33 cellular contexts compared by ENCODE assay signal in the genomic region with DNA sequence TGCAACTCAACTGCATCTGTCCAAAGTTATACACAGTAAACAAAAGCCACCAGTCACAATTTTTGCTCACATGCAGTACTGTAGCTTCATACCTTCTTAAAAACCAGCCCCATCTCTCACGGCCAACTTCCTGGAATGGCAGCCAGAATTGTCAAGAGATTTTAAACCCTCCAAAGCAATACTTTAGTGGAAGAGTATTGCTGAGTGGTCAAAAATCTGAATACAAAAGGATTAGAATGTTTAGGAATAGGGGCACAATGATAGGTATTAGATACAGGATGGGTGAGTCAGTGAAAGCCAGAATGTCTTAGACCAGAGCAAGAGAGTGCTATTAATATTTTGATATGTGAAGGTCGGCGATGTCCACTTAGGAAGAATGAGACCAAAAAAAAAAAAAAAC.
"Had no signal": no experiment of that assay in that cellular context is flagged by ENCODE, and none has a peak within 500 bp of the region (broad histone marks: within the 10 kb centered on the region; RNA-seq: fewer than 3 reads in every experiment).

No MANE protein-coding gene starts in this region.

- ATAC-seq: activated naive CD4-positive, alpha-beta T cell treated with anti-CD3 and anti-CD28 coated beads, Interleukin-2, amount 50 U/mL, for 72 hours; activated naive CD8-positive, alpha-beta T cell treated with anti-CD3 and anti-CD28 coated beads, Interleukin-2, amount 50 U/mL, for 24 hours; activated T-cell treated with anti-CD3 and anti-CD28 coated beads, Interleukin-2, amount 50 U/mL, for 4 hours; activated T-cell treated with anti-CD3 and anti-CD28 coated beads, Interleukin-2, amount 50 U/mL, for 72 hours; activated T-helper 17 cell treated with anti-CD3 and anti-CD28 coated beads, Interleukin-2, amount 50 U/mL, for 72 hours; body of pancreas had no signal

- H3K9me3 ChIP-seq: adrenal gland, ascending aorta, body of pancreas, breast epithelium had no signal

- H3K27ac ChIP-seq: adrenal gland, ascending aorta, body of pancreas, brain microvascular endothelial cell, breast epithelium, cardiac muscle cell had no signal

- H3K36me3 ChIP-seq: adrenal gland, ascending aorta, brain microvascular endothelial cell, breast epithelium, cardiac muscle cell had no signal

- H3K4me1 ChIP-seq: adrenal gland, ascending aorta, body of pancreas, breast epithelium had no signal

- DNase-seq: activated effector memory CD4-positive, alpha-beta T cell treated with anti-CD3 and anti-CD28 coated beads, Interleukin-2, amount 50 U/mL, for 16 hours; activated effector memory CD4-positive, alpha-beta T cell treated with Interleukin-2 at 50 U/mL for 16 hours; activated gamma-delta T cell; activated gamma-delta T cell treated with Interleukin-2 at 50 U/mL for 16 hours; activated naive CD4-positive, alpha-beta T cell; activated naive CD4-positive, alpha-beta T cell treated with anti-CD3 and anti-CD28 coated beads for 36 hours; activated naive CD4-positive, alpha-beta T cell treated with anti-CD3 and anti-CD28 coated beads, Interleukin-2, amount 10 ng/mL, durations not matched to agents 7 days and 5 days; activated naive CD4-positive, alpha-beta T cell treated with anti-CD3 and anti-CD28 coated beads, Interleukin-2, amount 50 U/mL, for 16 hours; activated naive CD4-positive, alpha-beta T cell treated with Interleukin-2 at 50 U/mL for 16 hours; activated naive CD8-positive, alpha-beta T cell treated with anti-CD3 and anti-CD28 coated beads for 36 hours; activated naive CD8-positive, alpha-beta T cell treated with anti-CD3 and anti-CD28 coated beads, Interleukin-2, amount 10 ng/mL, durations not matched to agents 7 days and 5 days; activated naive CD8-positive, alpha-beta T cell treated with anti-CD3 and anti-CD28 coated beads, Interleukin-2, amount 50 U/mL, for 24 hours; activated T-cell treated with anti-CD3 and anti-CD28 coated beads, Interleukin-2, amount 50 U/mL, for 1 hour; activated T-cell treated with anti-CD3 and anti-CD28 coated beads, Interleukin-2, amount 50 U/mL, for 24 hours; activated T-cell treated with anti-CD3 and anti-CD28 coated beads, Interleukin-2, amount 50 U/mL, for 4 hours; activated T-cell treated with anti-CD3 and anti-CD28 coated beads, Interleukin-2, amount 50 U/mL, for 48 hours; activated T-cell treated with anti-CD3 and anti-CD28 coated beads, Interleukin-2, amount 50 U/mL, for 72 hours; adrenal gland; amniotic stem cell; amygdala; anterior cingulate cortex; aorta; body of pancreas; brain microvascular endothelial cell; caudate nucleus; central memory CD4-positive, alpha-beta T cell; cerebellar nuclear complex had no signal

- H3K27me3 ChIP-seq: adrenal gland, ascending aorta, body of pancreas, brain microvascular endothelial cell, breast epithelium, cardiac muscle cell had no signal

- H3K4me3 ChIP-seq: adrenal gland, ascending aorta, body of pancreas, breast epithelium, cardiac muscle cell had no signal

- FAIRE-seq: astrocyte had no signal
